25 cellular contexts compared by ENCODE assay signal in genomic region chr1:240192851-240193250, GRCh38.
"Had no signal": no experiment of that assay in that cellular context is flagged by ENCODE, and none has a peak within 500 bp of the region (broad histone marks: within the 10 kb centered on the region; RNA-seq: fewer than 3 reads in every experiment).

No MANE protein-coding gene starts in this region.

- H3K4me1 ChIP-seq: ascending aorta, body of pancreas, breast epithelium had no signal

- H3K9me3 ChIP-seq: ascending aorta, body of pancreas, breast epithelium, SJCRH30 had no signal

- DNase-seq: activated CD4-positive, alpha-beta T cell treated with anti-CD3 and anti-CD28 coated beads, Interleukin-2, amount 10 ng/mL, durations not matched to agents 24 days and 14 days; activated CD4-positive, alpha-beta T cell treated with anti-CD3 and anti-CD28 coated beads, Interleukin-2, amount 50 U/mL, for 4 hours; activated CD8-positive, alpha-beta T cell treated with anti-CD3 and anti-CD28 coated beads for 36 hours; activated effector memory CD4-positive, alpha-beta T cell treated with anti-CD3 and anti-CD28 coated beads, Interleukin-2, amount 50 U/mL, for 16 hours; activated naive CD4-positive, alpha-beta T cell; activated naive CD8-positive, alpha-beta T cell treated with anti-CD3 and anti-CD28 coated beads, Interleukin-2, amount 10 ng/mL, durations not matched to agents 7 days and 5 days; activated T-cell treated with anti-CD3 and anti-CD28 coated beads, Interleukin-2, amount 50 U/mL, for 1 hour; activated T-cell treated with anti-CD3 and anti-CD28 coated beads, Interleukin-2, amount 50 U/mL, for 72 hours; amygdala; body of pancreas; NCI-H1092 treated with DMSO at 0.1 percent for 48 hours; NCI-H1417 treated with DMSO at 0.1 percent for 48 hours; NCI-H187 treated with DMSO at 0.1 percent for 48 hours; NCI-H2081 treated with DMSO at 0.1 percent for 48 hours; NCI-H345; NCI-H524 treated with DMSO at 0.1 percent for 48 hours; SHP77; SJCRH30; T1000 had no signal

- H3K36me3 ChIP-seq: ascending aorta, breast epithelium, SJCRH30 had no signal

- H3K4me3 ChIP-seq: ascending aorta, body of pancreas, breast epithelium, SJCRH30, SK-N-MC had no signal

- H3K4me1 Mint-ChIP-seq: activated CD4-positive, alpha-beta T cell treated with anti-CD3 and anti-CD28 coated beads, Interleukin-2, amount 10 ng/mL, durations not matched to agents 24 days and 14 days; activated naive CD8-positive, alpha-beta T cell treated with anti-CD3 and anti-CD28 coated beads, Interleukin-2, amount 10 ng/mL, durations not matched to agents 7 days and 5 days had no signal

- H3K36me3 Mint-ChIP-seq: activated naive CD4-positive, alpha-beta T cell treated with anti-CD3 and anti-CD28 coated beads, Interleukin-2, amount 50 U/mL, for 24 hours; activated naive CD8-positive, alpha-beta T cell treated with anti-CD3 and anti-CD28 coated beads, Interleukin-2, amount 10 ng/mL, durations not matched to agents 7 days and 5 days had no signal

- H3K27ac Mint-ChIP-seq: activated CD4-positive, alpha-beta T cell treated with anti-CD3 and anti-CD28 coated beads, Interleukin-2, amount 10 ng/mL, durations not matched to agents 24 days and 14 days; activated CD8-positive, alpha-beta T cell treated with anti-CD3 and anti-CD28 coated beads for 36 hours; activated naive CD4-positive, alpha-beta T cell treated with anti-CD3 and anti-CD28 coated beads, Interleukin-2, amount 50 U/mL, for 24 hours; activated naive CD8-positive, alpha-beta T cell treated with anti-CD3 and anti-CD28 coated beads, Interleukin-2, amount 10 ng/mL, durations not matched to agents 7 days and 5 days; activated T-cell treated with anti-CD3 and anti-CD28 coated beads, Interleukin-2, amount 50 U/mL, for 72 hours; activated T-helper 17 cell treated with anti-CD3 and anti-CD28 coated beads, Interleukin-2, amount 50 U/mL, for 72 hours had no signal

- H3K9me3 Mint-ChIP-seq: activated CD4-positive, alpha-beta T cell treated with anti-CD3 and anti-CD28 coated beads, Interleukin-2, amount 10 ng/mL, durations not matched to agents 24 days and 14 days; activated CD8-positive, alpha-beta T cell treated with anti-CD3 and anti-CD28 coated beads for 36 hours; activated naive CD4-positive, alpha-beta T cell treated with anti-CD3 and anti-CD28 coated beads, Interleukin-2, amount 50 U/mL, for 24 hours; activated naive CD8-positive, alpha-beta T cell treated with anti-CD3 and anti-CD28 coated beads, Interleukin-2, amount 10 ng/mL, durations not matched to agents 7 days and 5 days; activated T-cell treated with anti-CD3 and anti-CD28 coated beads, Interleukin-2, amount 50 U/mL, for 72 hours; activated T-helper 17 cell treated with anti-CD3 and anti-CD28 coated beads, Interleukin-2, amount 50 U/mL, for 72 hours had no signal

- H3K27ac ChIP-seq: ascending aorta, body of pancreas, SJCRH30, SK-N-MC had no signal

- ATAC-seq: activated CD8-positive, alpha-beta T cell treated with anti-CD3 and anti-CD28 coated beads for 36 hours; body of pancreas; Panc1 had no signal

- H3K27me3 ChIP-seq: ascending aorta, body of pancreas, breast epithelium, SJCRH30 had no signal

- H3K4me3 Mint-ChIP-seq: activated CD4-positive, alpha-beta T cell treated with anti-CD3 and anti-CD28 coated beads, Interleukin-2, amount 10 ng/mL, durations not matched to agents 24 days and 14 days; activated CD8-positive, alpha-beta T cell treated with anti-CD3 and anti-CD28 coated beads for 36 hours; activated naive CD4-positive, alpha-beta T cell treated with anti-CD3 and anti-CD28 coated beads, Interleukin-2, amount 50 U/mL, for 24 hours; activated naive CD8-positive, alpha-beta T cell treated with anti-CD3 and anti-CD28 coated beads, Interleukin-2, amount 10 ng/mL, durations not matched to agents 7 days and 5 days; activated T-cell treated with anti-CD3 and anti-CD28 coated beads, Interleukin-2, amount 50 U/mL, for 72 hours; activated T-helper 17 cell treated with anti-CD3 and anti-CD28 coated beads, Interleukin-2, amount 50 U/mL, for 72 hours had no signal
